8 cellular contexts compared by ENCODE assay signal in genomic region chr12:117367006-117367638, GRCh38. TPM values are rescaled to one million over a fixed set of nuclear protein-coding genes. Genes with fewer than 3 reads are reported as not detected.
DNase-seq lines count a peak whose midpoint lies in the region; ATAC-seq and TF ChIP-seq lines count a peak whose summit lies in the region.

No MANE protein-coding gene starts in this region.

- H2BK5ac ChIP-seq in IMR-90 (ENCODE audit: low read depth, low read length, poor library complexity, severe bottlenecking) = no peak overlapping the region

- H2BK15ac ChIP-seq in IMR-90 (ENCODE audit: low read depth, low read length) = no peak overlapping the region

- ATAC-seq in IMR-90 (ENCODE audit: low read depth) = peak; percentile 72
- ATAC-seq in HG02678 (IDR thresholded peaks at IDR 0.05; ENCODE audit: unreplicated experiment) = no peak
- ATAC-seq in HG03097 (IDR thresholded peaks at IDR 0.05; ENCODE audit: low FRiP score, unreplicated experiment) = no peak

- no peak overlapping the region for H3K18ac ChIP-seq in IMR-90 (ENCODE audit: low read depth, low read length)

- H3K4me1 ChIP-seq in IMR-90 (ENCODE audit: control insufficient read depth, insufficient read depth, low read length) (no peaks in the 10 kb centered on the region), parathyroid adenoma (no peaks in the 10 kb centered on the region)

- no peaks in the 10 kb centered on the region for H3K9me1 ChIP-seq in IMR-90 (ENCODE audit: insufficient read depth, low read length)

- no peaks in the 10 kb centered on the region for H4K20me1 ChIP-seq in IMR-90 (ENCODE audit: insufficient read depth, low read length)

- TF ChIP-seq CTCF in IMR-90 (conservative IDR thresholded peaks at IDR 0.05; ENCODE audit: low read depth, low read length) = peak; percentile 69
- TF ChIP-seq CTCF in parathyroid adenoma (IDR thresholded peaks at IDR 0.05) = peak; percentile 85

- no peak for TF ChIP-seq POLR2A in IMR-90 (IDR thresholded peaks at IDR 0.05; ENCODE audit: low read depth, low read length)

- WGBS in IMR-90 (ENCODE audit: extremely low coverage in 2 of 2, insufficient read length in 1 of 2), 2 experiments = 2% methylated on average over 7 of the region's 12 CpGs; no CpG with 5 or more reads in 1 of the 2 experiments

- no peaks in the 10 kb centered on the region for H3K79me2 ChIP-seq in parathyroid adenoma

- no peak overlapping the region for H3K9ac ChIP-seq in IMR-90 (ENCODE audit: low read depth, low read length)
- no peak overlapping the region for H3K9ac ChIP-seq in parathyroid adenoma

- H3K27ac ChIP-seq in IMR-90 (ENCODE audit: insufficient read depth, low read length) = no peak overlapping the region
- no peak overlapping the region for H3K27ac ChIP-seq in parathyroid adenoma

- no peak overlapping the region for H4K8ac ChIP-seq in IMR-90 (ENCODE audit: low read depth in 2 of 2, low read length in 2 of 2)

- no peak overlapping the region for H2BK20ac ChIP-seq in IMR-90 (ENCODE audit: low read depth, low read length)

- no peak overlapping the region for H3K56ac ChIP-seq in IMR-90 (ENCODE audit: extremely low read depth, insufficient read depth, low read length)

- H3K4me3 ChIP-seq in IMR-90 (ENCODE audit: insufficient read depth, low read depth, low read length) (no peak overlapping the region), parathyroid adenoma (ENCODE audit: low read depth, low read length) (no peak overlapping the region)

- H3K9me3 ChIP-seq in IMR-90 (ENCODE audit: control insufficient read depth, insufficient read depth, low read length) (peaks cover 5% of the 10 kb centered on the region; the same call in 1 of the 2 replicates), parathyroid adenoma (ENCODE audit: control insufficient read depth, low read length) (no peaks in the 10 kb centered on the region)

- POLR2A ChIA-PET in IMR-90 (lab: Charles Lee; ENCODE audit: unreplicated experiment) = no interaction called here

- H3K27me3 ChIP-seq in IMR-90 (ENCODE audit: control insufficient read depth, insufficient read depth, low read length) = no peaks in the 10 kb centered on the region
- peaks cover 2% of the 10 kb centered on the region for H3K27me3 ChIP-seq in parathyroid adenoma (ENCODE audit: control insufficient read depth, insufficient read depth, low read length)

- H3K4ac ChIP-seq in IMR-90 (ENCODE audit: low read depth, low read length) = no peak overlapping the region

- dilution Hi-C loops in IMR-90 (cut with HindIII; ENCODE audit: low sequenced_read_pairs, unreplicated experiment) = no loop called here

- H2AFZ ChIP-seq in IMR-90 (replicated peaks; ENCODE audit: low read length, poor library complexity) = peak overlapping the region; percentile 67
- no peak overlapping the region for H2AFZ ChIP-seq in parathyroid adenoma

- H3K4me2 ChIP-seq in IMR-90 (ENCODE audit: low read depth, low read length) = no peak overlapping the region
- H3K4me2 ChIP-seq in parathyroid adenoma (ENCODE audit: low read length) = no peak overlapping the region

- no peak overlapping the region for H4K91ac ChIP-seq in IMR-90 (ENCODE audit: insufficient read depth, low read depth, low read length)

- peak; percentile 69 for TF ChIP-seq RAD21 in IMR-90 (IDR thresholded peaks at IDR 0.05; ENCODE audit: low read length)

- no TSS peak for BruUV-seq in IMR-90 (replicated peaks; lab: Mats Ljungman, UMichigan)

- CTCF ChIA-PET in IMR-90 (lab: Yijun Ruan, JAX) = interaction anchor here (0.5 to 3.5 kb wide), 12 partner anchors 10 to 663 kb away, joined by 3 to 31 read pairs (median 3); no protein-coding TSS in a partner anchor

- no peak overlapping the region for H2AK5ac ChIP-seq in IMR-90 (ENCODE audit: low read depth, low read length)

- intact Hi-C loops in IMR-90 (cut with micrococcal nuclease) = loop anchor here (1.0 to 5.0 kb wide), 3 partner anchors 220 to 485 kb away; no protein-coding TSS in a partner anchor

- H3K36me3 ChIP-seq in IMR-90 (ENCODE audit: control insufficient read depth, insufficient read depth, low read length) (no peaks in the 10 kb centered on the region), parathyroid adenoma (ENCODE audit: control insufficient read depth, insufficient read depth, low read length) (no peaks in the 10 kb centered on the region)

- no peaks in the 10 kb centered on the region for H3K79me1 ChIP-seq in IMR-90 (ENCODE audit: low read depth in 1 of 2, low read length in 2 of 2)

- DNase-seq in EH (ENCODE audit: low read depth) = peak; percentile 71
- peak; percentile 53 for DNase-seq in IMR-90
- peak; percentile 36 for DNase-seq in NOMO-1 treated with dmso at 0.1 percent for 144 hours (lab: John Stamatoyannopoulos, UW; ENCODE audit: unreplicated experiment)
- peak; percentile 9 for DNase-seq in activated gamma-delta T cell treated with anti-CD3 and anti-CD28 coated beads, Interleukin-2, amount 50 U/mL, for 16 hours (ENCODE audit: low read depth)
- peak; percentile 74 for DNase-seq in glomerular visceral epithelial cell (ENCODE audit: extremely low spot score)

- no peak overlapping the region for H2AK9ac ChIP-seq in IMR-90 (replicated peaks; ENCODE audit: low read depth, low read length, poor library complexity)

- no peak overlapping the region for H3K14ac ChIP-seq in IMR-90 (replicated peaks; ENCODE audit: low read depth, low read length)

- H3K23ac ChIP-seq in IMR-90 (ENCODE audit: low read depth, low read length) = no peak overlapping the region

- H4K5ac ChIP-seq in IMR-90 (ENCODE audit: low read depth, low read length) = no peak overlapping the region

- in situ Hi-C loops in IMR-90 (cut with MboI; ENCODE audit: low sequenced_read_pairs) = loop anchor here (10.0 kb wide), 1 partner anchor 468 kb away; no protein-coding TSS in a partner anchor

- no peak overlapping the region for H2BK120ac ChIP-seq in IMR-90 (ENCODE audit: low read depth, low read length)

TF ChIP-seq in IMR-90, 13 proteins besides CTCF, POLR2A, EP300 and RAD21:
- no peak for TF ChIP-seq RFX5 (IDR thresholded peaks at IDR 0.05; ENCODE audit: low read depth, low read length)
- no peak for TF ChIP-seq ELK1 (IDR thresholded peaks at IDR 0.05; ENCODE audit: borderline replicate concordance, low read depth, low read length)
- peak; percentile 63 for TF ChIP-seq SMC3 (IDR thresholded peaks at IDR 0.05; ENCODE audit: low read depth, low read length)
- no peak for TF ChIP-seq BHLHE40 (IDR thresholded peaks at IDR 0.05; ENCODE audit: low read depth, low read length)

RNA-seq across cellular contexts. Expression of gene NOS1, which starts 5.7 kb away (rescaled TPM):
- not detected in 2 replicates for total RNA-seq in IMR-90 (2012; rRNA removed)
- 0.09 TPM in 1 of 2 replicates, not detected in the other for polyA plus RNA-seq in IMR-90 (2012; rRNA removed)
- not detected in 2 replicates for polyA plus RNA-seq in IMR-90 (2012; cell fraction: cytosol; rRNA removed)
- not detected in 2 replicates for polyA plus RNA-seq in IMR-90 (2012; cell fraction: nucleus; rRNA removed; ENCODE audit: low replicate concordance)

Comparison
In these comparisons a context has a peak if more than half of its experiments do, and no peak if none do; other contexts are left out.
1. DNase-seq: peak in every context shown above with its lines; median percentile 74 in glomerular visceral epithelial cell; 71 in EH; 53 in IMR-90; 36 in NOMO-1 treated with dmso at 0.1 percent for 144 hours; 9 in activated gamma-delta T cell treated with anti-CD3 and anti-CD28 coated beads, Interleukin-2, amount 50 U/mL, for 16 hours.